Comparison of ENCODE assay signal across 2 cellular contexts in genomic region chr7:13097508-13097907, GRCh38.
TF ChIP-seq lines count a peak whose summit lies in the region.

No MANE protein-coding gene starts in this region.

TF ChIP-seq in liver, 16 proteins besides CTCF, POLR2A, EP300 and RAD21 (continued from another document):
- TF ChIP-seq RXRA (IDR thresholded peaks at IDR 0.05) = peak in 1 of 2 donors; percentile 18
- peak; percentile 20 to 31 for TF ChIP-seq HNF4A (conservative IDR thresholded peaks at IDR 0.05)
- no peak for TF ChIP-seq FOXA1 (IDR thresholded peaks at IDR 0.05)

TF ChIP-seq in HepG2, 621 proteins besides CTCF, POLR2A, EP300 and RAD21:
- no peak for TF ChIP-seq KDM1A (CRISPR knock-in tag; IDR thresholded peaks at IDR 0.05)
- TF ChIP-seq KDM4B (CRISPR knock-in tag; IDR thresholded peaks at IDR 0.05) = no peak
- TF ChIP-seq TCF7L2 (IDR thresholded peaks at IDR 0.05; ENCODE audit: low read depth, low read length) = no peak
- TF ChIP-seq ASH2L (IDR thresholded peaks at IDR 0.05; ENCODE audit: insufficient read length, low read depth, low read length) = no peak
- no peak for TF ChIP-seq FOXP1 (IDR thresholded peaks at IDR 0.05)
- TF ChIP-seq FOXP1 (CRISPR knock-in tag; IDR thresholded peaks at IDR 0.05) = no peak
- no peak for TF ChIP-seq ZNF30 (CRISPR knock-in tag; IDR thresholded peaks at IDR 0.05)
